ENCODE assay signal across 19 cellular contexts in genomic region chr7:2123916-2124315, GRCh38.
A peak's percentile ranks its signal among the peaks of the same experiment; 100 is the strongest.
DNase-seq lines count a peak whose midpoint lies in the region; ATAC-seq, FAIRE-seq and TF ChIP-seq lines count a peak whose summit lies in the region.
"Had no signal": no experiment of that assay in that cellular context is flagged by ENCODE, and none has a peak within 500 bp of the region (broad histone marks: within the 10 kb centered on the region; RNA-seq: fewer than 3 reads in every experiment).

No MANE protein-coding gene starts in this region.

- no peak overlapping the region for H4K91ac ChIP-seq in H1 (replicated peaks; ENCODE audit: insufficient read length, low read length)
- no peak overlapping the region for H4K91ac ChIP-seq in neuronal stem cell (ENCODE audit: low read depth, low read length, poor library complexity)

- no peak for ATAC-seq in GM21367 (IDR thresholded peaks at IDR 0.05; ENCODE audit: unreplicated experiment)
- no peak for ATAC-seq in activated naive CD8-positive, alpha-beta T cell treated with anti-CD3 and anti-CD28 coated beads, Interleukin-2, amount 50 U/mL, for 24 hours
- ATAC-seq: K562 had no signal

- H3K23me2 ChIP-seq in H1 (ENCODE audit: low read depth, low read length): no peaks in the 10 kb centered on the region

- H3K36me3 Mint-ChIP-seq in activated naive CD8-positive, alpha-beta T cell treated with anti-CD3 and anti-CD28 coated beads, Interleukin-2, amount 50 U/mL, for 24 hours (ENCODE audit: low read depth): no peaks in the 10 kb centered on the region

- POLR2A ChIA-PET in RWPE1 (lab: Yijun Ruan, JAX; ENCODE audit: low non-redundant PET) (no interaction called here), H1 (lab: Charles Lee; ENCODE audit: partially characterized antibody) (no interaction called here)

- peaks cover 0 to 22% (median 4%) of the 10 kb centered on the region in 11 experiments; a peak in 6 of 22 replicates for H3K36me3 ChIP-seq in BLaER1 treated with 17β-estradiol and CSF1 and Interleukin-3, amounts not matched to agents 10 nM and 100 nM
- no peaks in the 10 kb centered on the region; a peak in 1 of 8 replicates for H3K36me3 ChIP-seq in H1 (ENCODE audit: control insufficient read depth in 2 of 4, insufficient read depth in 4 of 4, low read length in 3 of 4)
- peaks cover 11 to 13% of the 10 kb centered on the region in 2 donors for H3K36me3 ChIP-seq in neuronal stem cell (replicated peaks in 1 of 2; ENCODE audit: control insufficient read depth in 2 of 2, insufficient read depth in 2 of 2, low read length in 2 of 2)
- peaks cover 6% of the 10 kb centered on the region for H3K36me3 ChIP-seq in BE2C

- no peak overlapping the region; the same call in 1 of the 2 replicates for H4K8ac ChIP-seq in H1 (ENCODE audit: extremely low read depth, insufficient read depth, low read length)
- H4K8ac ChIP-seq in neuronal stem cell (ENCODE audit: low read depth, low read length): no peak overlapping the region

- peaks cover 0 to 81% (median 0%) of the 10 kb centered on the region in 11 experiments; a peak in 9 of 22 replicates for H3K27me3 ChIP-seq in BLaER1 treated with 17β-estradiol and CSF1 and Interleukin-3, amounts not matched to agents 10 nM and 100 nM
- H3K27me3 ChIP-seq in H1 (replicated peaks in 1 of 4; ENCODE audit: control insufficient read depth in 3 of 4, extremely low read depth in 1 of 4, insufficient read depth in 3 of 4, low read length in 3 of 4) (no peaks in the 10 kb centered on the region), neuronal stem cell (ENCODE audit: control insufficient read depth in 3 of 3, insufficient read depth in 3 of 3, low read depth in 1 of 3, low read length in 3 of 3) (no peaks in the 10 kb centered on the region), BE2C (no peaks in the 10 kb centered on the region)

- TF ChIP-seq POLR2A in H1 (IDR thresholded peaks at IDR 0.05; ENCODE audit: control extremely low read depth in 1 of 2, low read depth in 2 of 2, low read length in 2 of 2): no peak

- H3K4me1 ChIP-seq in BLaER1 treated with 17β-estradiol and CSF1 and Interleukin-3, amounts not matched to agents 10 nM and 100 nM: peaks cover 45 to 100% (median 100%) of the 10 kb centered on the region in 10 experiments
- no peaks in the 10 kb centered on the region for H3K4me1 ChIP-seq in H1 (replicated peaks in 1 of 4; ENCODE audit: control insufficient read depth in 3 of 4, insufficient read depth in 4 of 4, low read length in 3 of 4)
- peaks cover 0 to 10% of the 10 kb centered on the region in 2 donors for H3K4me1 ChIP-seq in neuronal stem cell (ENCODE audit: control insufficient read depth in 2 of 2, insufficient read depth in 1 of 2, low read depth in 1 of 2, low read length in 2 of 2)
- H3K4me1 ChIP-seq in BE2C: peaks cover 15% of the 10 kb centered on the region
- H3K4me1 ChIP-seq: Caco-2 had no signal

- H3K27ac Mint-ChIP-seq in activated naive CD8-positive, alpha-beta T cell treated with anti-CD3 and anti-CD28 coated beads, Interleukin-2, amount 50 U/mL, for 24 hours: no peak overlapping the region
- H3K27ac Mint-ChIP-seq: CD4-positive, alpha-beta T cell had no signal

- H3K79me1 ChIP-seq in H1 (ENCODE audit: low read depth, low read length) (no peaks in the 10 kb centered on the region; the same call in 1 of the 2 replicates), neuronal stem cell (ENCODE audit: low read depth, low read length) (peaks cover 6% of the 10 kb centered on the region)

- no peak overlapping the region for H3K4me3 Mint-ChIP-seq in activated naive CD8-positive, alpha-beta T cell treated with anti-CD3 and anti-CD28 coated beads, Interleukin-2, amount 50 U/mL, for 24 hours
- H3K4me3 Mint-ChIP-seq: CD4-positive, alpha-beta T cell had no signal

- H3K9me3 ChIP-seq in BLaER1 treated with 17β-estradiol and CSF1 and Interleukin-3, amounts not matched to agents 10 nM and 100 nM (replicated peaks in 1 of 11): no peaks in the 10 kb centered on the region
- H3K9me3 ChIP-seq in H1 (ENCODE audit: insufficient read depth in 2 of 2, low read depth in 1 of 2, low read length in 1 of 2): no peaks in the 10 kb centered on the region
- peaks cover 0 to 1% of the 10 kb centered on the region in 2 donors for H3K9me3 ChIP-seq in neuronal stem cell (replicated peaks in 1 of 2; ENCODE audit: control insufficient read depth in 2 of 2, insufficient read depth in 1 of 2, low read depth in 1 of 2, low read length in 2 of 2)
- no peaks in the 10 kb centered on the region for H3K9me3 ChIP-seq in BE2C
- H3K9me3 ChIP-seq: Caco-2 had no signal

- H3K23ac ChIP-seq in H1 (ENCODE audit: insufficient read length) (no peak overlapping the region), neuronal stem cell (ENCODE audit: low read depth, low read length, poor library complexity) (peak overlapping the region; percentile 69)

- H3K4me3 ChIP-seq in BLaER1 treated with 17β-estradiol and CSF1 and Interleukin-3, amounts not matched to agents 10 nM and 100 nM: peak overlapping the region in 5 of 10 experiments; percentile 6 to 27 (median 15); a peak in 6 of 20 replicates
- no peak overlapping the region for H3K4me3 ChIP-seq in H1 (ENCODE audit: extremely low read depth in 1 of 4, insufficient read depth in 2 of 4, low read depth in 3 of 4, low read length in 4 of 4)
- no peak overlapping the region for H3K4me3 ChIP-seq in neuronal stem cell (ENCODE audit: low read length in 2 of 2)
- H3K4me3 ChIP-seq in BE2C (ENCODE audit: low read depth, low read length): no peak overlapping the region
- H3K4me3 ChIP-seq: K562 had no signal

- H4K5ac ChIP-seq in H1 (ENCODE audit: insufficient read length, low read depth, low read length): no peak overlapping the region

- DNase-seq in RWPE1 (ENCODE audit: low spot score) (no peak), H1 (ENCODE audit: low read depth in 1 of 2, low spot score in 2 of 2) (no peak), neuronal stem cell (ENCODE audit: low spot score) (no peak), BE2C (no peak), SHP77 treated with DMSO at 0.1 percent for 48 hours (lab: John Stamatoyannopoulos, UW) (no peak)
- no peak for DNase-seq in activated naive CD8-positive, alpha-beta T cell treated with anti-CD3 and anti-CD28 coated beads, Interleukin-2, amount 50 U/mL, for 24 hours
- DNase-seq: 8988T; Caco-2; CD4-positive, alpha-beta T cell; IMR-90 had no signal

- no peak for TF ChIP-seq EP300 in H1 (IDR thresholded peaks at IDR 0.05; ENCODE audit: borderline replicate concordance in 1 of 2, low read depth in 2 of 2, low read length in 2 of 2)

- no peak for TF ChIP-seq RAD21 in H1 (IDR thresholded peaks at IDR 0.05 in 1 of 2, conservative IDR thresholded peaks at IDR 0.05 in 1 of 2; ENCODE audit: low read depth in 2 of 2, low read length in 2 of 2)

- H3K4me2 ChIP-seq in BLaER1 treated with 17β-estradiol and CSF1 and Interleukin-3, amounts not matched to agents 10 nM and 100 nM: peak overlapping the region; percentile 83 to 99 (median 89)
- H3K4me2 ChIP-seq in H1 (ENCODE audit: insufficient read depth in 1 of 2, low read depth in 2 of 2, low read length in 2 of 2): no peak overlapping the region
- H3K4me2 ChIP-seq in neuronal stem cell (ENCODE audit: insufficient read depth, low read length, poor library complexity, severe bottlenecking): no peak overlapping the region

- H3K27me3 Mint-ChIP-seq in activated naive CD8-positive, alpha-beta T cell treated with anti-CD3 and anti-CD28 coated beads, Interleukin-2, amount 50 U/mL, for 24 hours: no peaks in the 10 kb centered on the region
- H3K27me3 Mint-ChIP-seq: CD4-positive, alpha-beta T cell had no signal

- CTCF ChIA-PET in RWPE1 (lab: Yijun Ruan, JAX): no interaction called here
- CTCF ChIA-PET in H1 (lab: Charles Lee; ENCODE audit: partially characterized antibody): interaction anchor here (0.8 to 2.2 kb wide), 8 partner anchors 10 to 281 kb away, joined by 3 to 11 read pairs (median 3); no protein-coding TSS in a partner anchor

- peak overlapping the region in 6 of 11 experiments; percentile 36 to 68 (median 56); a peak in 11 of 22 replicates for H3K9ac ChIP-seq in BLaER1 treated with 17β-estradiol and CSF1 and Interleukin-3, amounts not matched to agents 10 nM and 100 nM
- no peak overlapping the region; a peak in 1 of 7 replicates for H3K9ac ChIP-seq in H1 (replicated peaks in 1 of 4; ENCODE audit: extremely low read depth in 1 of 4, low read depth in 3 of 4, low read length in 3 of 4)
- H3K9ac ChIP-seq in neuronal stem cell (ENCODE audit: low read depth, low read length, poor library complexity): peak overlapping the region; percentile 39

- no peak for TF ChIP-seq CTCF in RWPE1 (conservative IDR thresholded peaks at IDR 0.05; ENCODE audit: low read depth)
- no peak for TF ChIP-seq CTCF in H1 (IDR thresholded peaks at IDR 0.05; ENCODE audit: control extremely low read depth in 1 of 3, insufficient read depth in 1 of 3, low read depth in 1 of 3, low read length in 3 of 3)
- TF ChIP-seq CTCF in BE2C (IDR thresholded peaks at IDR 0.05; ENCODE audit: low read depth, low read length): no peak

- no peak overlapping the region for H2BK5ac ChIP-seq in H1 (ENCODE audit: low read depth, low read length)
- no peak overlapping the region for H2BK5ac ChIP-seq in neuronal stem cell (ENCODE audit: low read length)

- WGBS in H1 (ENCODE audit: extremely low coverage in 1 of 2, insufficient coverage in 1 of 2, insufficient read length in 1 of 2, insufficient replicate concordance in 2 of 2, low coverage in 1 of 2, low lambda C conversion rate in 2 of 2, missing lambda C conversion rate in 1 of 2), 2 experiments: 90% methylated on average over 14 of the region's 14 CpGs; no CpG with 5 or more reads in 1 of the 2 experiments
- WGBS in neuronal stem cell (ENCODE audit: extremely low coverage in 2 of 2, insufficient read length in 2 of 2, insufficient replicate concordance in 1 of 2), 2 donors: no CpG with 5 or more reads among the region's 14 CpGs

- H3K27ac ChIP-seq in BLaER1 treated with 17β-estradiol and CSF1 and Interleukin-3, amounts not matched to agents 10 nM and 100 nM: peak overlapping the region in 7 of 11 experiments; percentile 1 to 75 (median 27); a peak in 10 of 22 replicates
- H3K27ac ChIP-seq in RWPE1 (0 out of 2 replicates have a peak overlapping the region, but pooled peaks have one; percentile 3), H1 (ENCODE audit: low read depth, low read length) (peak overlapping the region; percentile 52; the same call in 1 of the 2 replicates), neuronal stem cell (replicated peaks; ENCODE audit: low read length) (no peak overlapping the region)
- H3K27ac ChIP-seq: C4-2B had no signal

- H3K56ac ChIP-seq in H1 (replicated peaks; ENCODE audit: insufficient read length, low read depth, low read length): no peak overlapping the region

- H3K14ac ChIP-seq in H1 (ENCODE audit: insufficient read length): no peak overlapping the region
- H3K14ac ChIP-seq in neuronal stem cell (ENCODE audit: low read length): peak overlapping the region; percentile 31

- H3K4ac ChIP-seq in H1 (replicated peaks; ENCODE audit: insufficient read length, low read depth, low read length): no peak overlapping the region
- no peak overlapping the region for H3K4ac ChIP-seq in neuronal stem cell (ENCODE audit: low read length)

- H2BK20ac ChIP-seq in H1 (ENCODE audit: low read length): no peak overlapping the region

- H2AFZ ChIP-seq in H1 (ENCODE audit: low read length) (no peak overlapping the region), neuronal stem cell (ENCODE audit: low read length) (no peak overlapping the region)

- H2AK5ac ChIP-seq in H1 (ENCODE audit: low read depth, low read length) (no peak overlapping the region), neuronal stem cell (ENCODE audit: low read depth, low read length) (peak overlapping the region; percentile 57)

- H3K18ac ChIP-seq in H1 (ENCODE audit: extremely low read depth, low read length): no peak overlapping the region
- H3K18ac ChIP-seq in neuronal stem cell (ENCODE audit: low read length): peak overlapping the region; percentile 77

- FAIRE-seq in H1 (lab: Jason Lieb, UNC): no peak
- FAIRE-seq: D721Med, G401.6, GM12891, GM18507, HTR-8/SVneo, K562 had no signal

- H2BK12ac ChIP-seq in H1 (ENCODE audit: low read depth, low read length) (no peak overlapping the region), neuronal stem cell (ENCODE audit: low read length) (no peak overlapping the region)

- no peaks in the 10 kb centered on the region for H3K79me2 ChIP-seq in H1 (ENCODE audit: control insufficient read depth in 1 of 2, insufficient read depth in 2 of 2, low read length in 2 of 2)

- H3K9me3 Mint-ChIP-seq in activated naive CD8-positive, alpha-beta T cell treated with anti-CD3 and anti-CD28 coated beads, Interleukin-2, amount 50 U/mL, for 24 hours: no peaks in the 10 kb centered on the region
- H3K9me3 Mint-ChIP-seq: CD4-positive, alpha-beta T cell had no signal

- peaks cover 24 to 100% (median 97%) of the 10 kb centered on the region in 11 experiments; a peak in 21 of 22 replicates for H4K20me1 ChIP-seq in BLaER1 treated with 17β-estradiol and CSF1 and Interleukin-3, amounts not matched to agents 10 nM and 100 nM
- peaks cover 0 to 2% of the 10 kb centered on the region in 2 experiments for H4K20me1 ChIP-seq in H1 (replicated peaks in 1 of 2; ENCODE audit: control insufficient read depth in 1 of 2, insufficient read depth in 2 of 2, low read length in 2 of 2)

- H3K4me1 Mint-ChIP-seq in activated naive CD8-positive, alpha-beta T cell treated with anti-CD3 and anti-CD28 coated beads, Interleukin-2, amount 50 U/mL, for 24 hours: peaks cover 15% of the 10 kb centered on the region

- H2BK15ac ChIP-seq in H1 (ENCODE audit: low read length) (no peak overlapping the region), neuronal stem cell (ENCODE audit: low read length) (no peak overlapping the region)

- H2BK120ac ChIP-seq in H1 (replicated peaks; ENCODE audit: low read depth, low read length): no peak overlapping the region
- no peak overlapping the region for H2BK120ac ChIP-seq in neuronal stem cell (ENCODE audit: low read depth, low read length)

Comparison
In these comparisons a context has a peak if more than half of its experiments do, and no peak if none do; other contexts are left out.
1. H3K4me2 ChIP-seq: peak in BLaER1 treated with 17β-estradiol and CSF1 and Interleukin-3, amounts not matched to agents 10 nM and 100 nM (11 of 11); none in H1 (0 of 2) and neuronal stem cell (single experiment).
2. H3K9ac ChIP-seq: peak in BLaER1 treated with 17β-estradiol and CSF1 and Interleukin-3, amounts not matched to agents 10 nM and 100 nM (6 of 11) and neuronal stem cell (single experiment); none in H1 (0 of 4).